In the genomic region with DNA sequence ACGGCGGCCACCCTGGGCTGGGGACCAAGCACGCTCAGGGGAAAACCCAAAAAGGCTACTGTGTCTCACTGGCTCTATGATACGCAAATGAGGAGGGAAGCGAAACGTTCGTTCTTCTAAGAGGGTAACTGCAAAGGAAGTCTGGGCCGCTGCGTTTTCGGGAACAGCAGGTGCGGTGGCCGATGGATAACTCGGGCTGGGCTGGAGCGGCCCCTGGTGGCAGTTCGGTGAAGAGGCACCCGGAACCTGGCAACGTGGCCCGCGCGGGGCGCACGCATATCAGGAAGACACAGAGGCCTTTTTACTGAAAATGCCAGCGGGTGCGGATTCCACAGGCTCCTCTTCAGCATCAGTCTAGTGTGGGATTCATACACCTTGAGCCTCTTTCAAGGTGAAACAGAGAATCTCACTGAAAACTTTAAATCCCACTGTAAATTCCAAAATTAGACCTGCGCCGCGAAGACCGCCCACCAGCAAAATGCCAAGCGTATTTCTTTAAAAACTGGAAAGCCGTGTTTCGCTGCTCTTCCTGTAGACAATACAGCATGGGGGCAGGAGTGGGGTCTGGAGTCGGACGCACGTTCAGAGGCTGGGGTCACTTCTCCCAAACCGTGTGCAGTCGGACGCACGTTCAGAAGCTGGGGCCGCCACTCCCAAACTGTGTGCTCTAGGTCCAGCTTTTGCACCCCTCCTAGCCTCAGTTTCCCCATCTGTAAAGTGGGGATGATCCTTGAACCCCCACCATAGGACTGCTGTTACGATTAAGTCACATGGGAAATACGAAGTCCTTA, we compare ENCODE assay signal across 8 cellular contexts. TPM values are rescaled to one million over a fixed set of nuclear protein-coding genes. Genes with fewer than 3 reads are reported as not detected.
A peak's percentile ranks its signal among the peaks of the same experiment; 100 is the strongest.
DNase-seq lines count a peak whose midpoint lies in the region; ATAC-seq and TF ChIP-seq lines count a peak whose summit lies in the region.

No MANE protein-coding gene starts in this region.

- no peak overlapping the region for H3K27ac ChIP-seq in mesendoderm (ENCODE audit: low read depth, low read length)

- H3K18ac ChIP-seq in mesendoderm (ENCODE audit: low read length) = no peak overlapping the region

- H3K36me3 Mint-ChIP-seq in Caco-2 (ENCODE audit: insufficient read depth, unreplicated experiment) = no peaks in the 10 kb centered on the region
- no peaks in the 10 kb centered on the region for H3K36me3 Mint-ChIP-seq in effector memory CD8-positive, alpha-beta T cell (ENCODE audit: insufficient read depth)

- H3K4me1 ChIP-seq in Caco-2 (no peaks in the 10 kb centered on the region), mesendoderm (ENCODE audit: control insufficient read depth, low read depth, low read length) (no peaks in the 10 kb centered on the region)

- no peaks in the 10 kb centered on the region for H3K9me3 ChIP-seq in Caco-2

- BruUV-seq in Caco-2 (replicated peaks; lab: Mats Ljungman, UMichigan) = no TSS peak

- H3K4ac ChIP-seq in mesendoderm (ENCODE audit: low read depth, low read length) = no peak overlapping the region

- H3K27me3 ChIP-seq in Caco-2 (replicated peaks; ENCODE audit: control insufficient read depth, insufficient read depth, low read length) (no peaks in the 10 kb centered on the region), mesendoderm (ENCODE audit: insufficient read depth, low read length, poor library complexity) (no peaks in the 10 kb centered on the region)

- peak overlapping the region; percentile 6; the same call in 1 of the 2 replicates for H3K4me3 ChIP-seq in Caco-2 (ENCODE audit: low read depth, low read length)
- no peak overlapping the region for H3K4me3 ChIP-seq in mesendoderm (ENCODE audit: low read length)

- peak; percentile 94 for ATAC-seq in GM21423 (IDR thresholded peaks at IDR 0.05; ENCODE audit: unreplicated experiment)
- peak; percentile 97 for ATAC-seq in effector memory CD8-positive, alpha-beta T cell (replicated peaks)

- no peak overlapping the region for H4K5ac ChIP-seq in mesendoderm (ENCODE audit: low read length)

- POLR2A ChIA-PET in Caco-2 (lab: Charles Lee) = no interaction called here

- no peak overlapping the region for H2BK15ac ChIP-seq in mesendoderm (replicated peaks; ENCODE audit: low read depth)

- no peak overlapping the region for H3K23ac ChIP-seq in mesendoderm (ENCODE audit: low read length)

- H2AK5ac ChIP-seq in mesendoderm (ENCODE audit: low read length) = no peak overlapping the region

- H3K79me2 ChIP-seq in mesendoderm (ENCODE audit: control insufficient read depth, insufficient read depth, low read length) = no peaks in the 10 kb centered on the region

- H2BK5ac ChIP-seq in mesendoderm (ENCODE audit: low read length) = no peak overlapping the region

- H3K79me1 ChIP-seq in mesendoderm (ENCODE audit: low read length) = no peaks in the 10 kb centered on the region

- H3K9ac ChIP-seq in mesendoderm (ENCODE audit: low read length) = no peak overlapping the region

- WGBS in mesendoderm (ENCODE audit: extremely low coverage, insufficient coverage, low lambda C conversion rate) = no CpG with 5 or more reads among the region's 41 CpGs

- TF ChIP-seq CTCF in Caco-2 (IDR thresholded peaks at IDR 0.05; ENCODE audit: insufficient read depth in 1 of 2, low read depth in 1 of 2, low read length in 1 of 2, severe bottlenecking in 1 of 2, unreplicated experiment in 1 of 2) = peak; percentile 95 to 99

- DNase-seq in Caco-2 (peak; percentile 86 to 94), HT1080 (ENCODE audit: low read depth) (peak; percentile 73), NK-92 (lab: John Stamatoyannopoulos, UW; ENCODE audit: unreplicated experiment) (peak; percentile 47), mesendoderm (peak; percentile 78)
- peak; percentile 81 for DNase-seq in activated CD8-positive, alpha-beta memory T cell treated with anti-CD3 and anti-CD28 coated beads for 1 hour (ENCODE audit: extremely low read depth in 1 of 2, low read depth in 1 of 2)
- peak; percentile 92 to 95 (median 93) for DNase-seq in effector memory CD8-positive, alpha-beta T cell
- peak; percentile 88 for DNase-seq in stimulated activated CD8-positive, alpha-beta memory T cell treated with anti-CD3 and anti-CD28 coated beads, Interleukin-15, amount 100 ng/mL, for 24 hours (ENCODE audit: low read depth)

- H3K56ac ChIP-seq in mesendoderm (ENCODE audit: low read length) = peak overlapping the region; percentile 37

- CTCF ChIA-PET in Caco-2 (lab: Charles Lee) = no interaction called here

- H3K27ac Mint-ChIP-seq in Caco-2 (ENCODE audit: unreplicated experiment) = peak overlapping the region; percentile 6
- H3K27ac Mint-ChIP-seq in effector memory CD8-positive, alpha-beta T cell = peak overlapping the region; percentile 72 to 80

- H3K36me3 ChIP-seq in Caco-2 (ENCODE audit: control insufficient read depth, insufficient read depth, low read length) (no peaks in the 10 kb centered on the region), mesendoderm (ENCODE audit: control insufficient read depth, insufficient read depth, low read length) (no peaks in the 10 kb centered on the region)

- H4K8ac ChIP-seq in mesendoderm (ENCODE audit: low read depth, low read length) = no peak overlapping the region

- H3K9me3 Mint-ChIP-seq in Caco-2 (ENCODE audit: unreplicated experiment) = no peaks in the 10 kb centered on the region
- H3K9me3 Mint-ChIP-seq in effector memory CD8-positive, alpha-beta T cell = no peaks in the 10 kb centered on the region

- no peaks in the 10 kb centered on the region for H3K27me3 Mint-ChIP-seq in Caco-2 (ENCODE audit: insufficient read depth, unreplicated experiment)
- H3K27me3 Mint-ChIP-seq in effector memory CD8-positive, alpha-beta T cell = peaks cover 19 to 39% of the 10 kb centered on the region in 2 donors

- H3K4me2 ChIP-seq in mesendoderm (ENCODE audit: low read length) = no peak overlapping the region

- intact Hi-C loops in Caco-2 (cut with micrococcal nuclease; ENCODE audit: unreplicated experiment) = loop anchor here (2.0 kb wide), 1 partner anchor 34 kb away; no protein-coding TSS in a partner anchor

- H2BK120ac ChIP-seq in mesendoderm (ENCODE audit: low read depth, low read length) = no peak overlapping the region

- H3K4me3 Mint-ChIP-seq in Caco-2 (ENCODE audit: unreplicated experiment) = peak overlapping the region; percentile 27
- peak overlapping the region; percentile 63 to 64 for H3K4me3 Mint-ChIP-seq in effector memory CD8-positive, alpha-beta T cell

- H3K4me1 Mint-ChIP-seq in Caco-2 (ENCODE audit: low read depth, unreplicated experiment) = no peaks in the 10 kb centered on the region
- peaks cover 8% of the 10 kb centered on the region in 2 donors for H3K4me1 Mint-ChIP-seq in effector memory CD8-positive, alpha-beta T cell (ENCODE audit: low read depth in 2 of 2)

RNA-seq across cellular contexts. Expression of a gene that starts 44.4 kb away (rescaled TPM):
- total RNA-seq in Caco-2 (2022) = 50.7 and 55.3 TPM in 2 replicates
- total RNA-seq in HT1080 (2014; rRNA removed; shearing (Covaris generic)) = 135 and 142 TPM in 2 replicates
- 128 TPM in 2 replicates for polyA plus RNA-seq in HT1080 (2015; cell fraction: cytosol; rRNA removed)
- 35.0 and 35.8 TPM in 2 replicates for polyA plus RNA-seq in HT1080 (2015; cell fraction: nucleus; rRNA removed)
- 77.6 TPM for polyA plus RNA-seq in mesendoderm (2013, experiment 1 of 2)
- polyA plus RNA-seq in mesendoderm (2013, experiment 2 of 2) = 77.8 TPM
